In the genomic region with DNA sequence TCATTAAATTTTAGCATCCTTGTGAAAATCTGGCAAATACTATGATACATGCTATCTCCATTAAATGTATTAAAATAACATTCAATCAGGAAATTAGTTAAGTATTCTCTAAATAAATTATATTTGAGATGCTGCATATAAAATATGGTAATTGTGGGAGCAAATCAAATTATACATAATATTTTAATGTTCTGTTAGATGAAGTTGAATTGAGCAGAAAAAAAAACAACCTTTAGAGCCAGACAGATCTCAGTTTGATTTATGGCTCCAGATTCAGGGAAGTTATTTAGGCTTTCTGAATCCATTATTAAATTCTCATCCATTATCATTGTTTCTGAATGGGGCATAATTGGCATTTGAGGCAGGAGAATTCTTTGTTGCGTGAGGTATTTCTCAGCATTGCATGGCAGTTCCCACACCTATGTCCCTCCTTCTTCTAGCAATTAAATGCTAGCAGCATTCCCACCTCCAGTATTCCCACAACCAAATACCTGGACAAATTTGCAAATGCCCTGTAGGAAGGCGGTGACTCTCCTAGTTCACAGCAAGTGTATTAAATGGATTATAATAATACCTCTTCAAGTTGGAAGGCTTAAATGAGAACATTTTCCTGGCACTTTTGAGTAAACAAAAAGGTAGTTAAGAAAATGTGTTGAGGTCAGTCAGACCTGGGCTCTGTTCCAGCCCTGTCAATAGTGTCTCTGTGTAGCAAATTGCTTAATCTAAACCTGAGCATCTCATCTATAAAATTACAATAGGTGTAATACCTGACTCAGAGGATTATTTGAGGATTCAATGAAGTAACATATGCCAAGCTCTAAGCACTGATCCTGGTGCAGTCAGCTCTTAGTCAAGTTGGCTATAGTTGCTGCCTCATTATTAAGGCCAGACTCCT, we compare ENCODE assay signal across 14 cellular contexts.
DNase-seq lines count a peak whose midpoint lies in the region; ATAC-seq and TF ChIP-seq lines count a peak whose summit lies in the region.
"Had no signal": no experiment of that assay in that cellular context is flagged by ENCODE, and none has a peak within 500 bp of the region (broad histone marks: within the 10 kb centered on the region; RNA-seq: fewer than 3 reads in every experiment).

No MANE protein-coding gene starts in this region.

- intact Hi-C loops in body of pancreas (cut with DNase I): no loop called here
- intact Hi-C loops in mucosa of descending colon (cut with DNase I, micrococcal nuclease): no loop called here
- intact Hi-C loops in activated CD4-positive, alpha-beta memory T cell treated with anti-CD3 and anti-CD28 coated beads for 36 hours (cut with micrococcal nuclease): no loop called here

- 32 to 34% methylated on average over 2 of the region's 2 CpGs for WGBS in body of pancreas, 2 donors

- H3K4me1 ChIP-seq in body of pancreas (peaks cover 20% of the 10 kb centered on the region), mucosa of descending colon (ENCODE audit: low read depth) (peaks cover 4% of the 10 kb centered on the region)

- no peaks in the 10 kb centered on the region for H3K27me3 ChIP-seq in body of pancreas

- POLR2A ChIA-PET in activated CD4-positive, alpha-beta memory T cell treated with anti-CD3 and anti-CD28 coated beads for 36 hours (lab: Charles Lee): no interaction called here

- H3K9me3 ChIP-seq in body of pancreas: no peaks in the 10 kb centered on the region
- no peaks in the 10 kb centered on the region for H3K9me3 ChIP-seq in mucosa of descending colon

- CTCF ChIA-PET in activated CD4-positive, alpha-beta memory T cell treated with anti-CD3 and anti-CD28 coated beads for 36 hours (lab: Charles Lee): interaction anchor here (0.6 kb wide), 1 partner anchor 11 kb away, joined by 3 read pairs; no protein-coding TSS in a partner anchor

- H3K4me3 Mint-ChIP-seq in activated CD4-positive, alpha-beta memory T cell treated with anti-CD3 and anti-CD28 coated beads for 36 hours: no peak overlapping the region
- H3K4me3 Mint-ChIP-seq: activated CD4-positive, alpha-beta memory T cell treated with anti-CD3 and anti-CD28 coated beads, Interleukin-2, amount 10 ng/mL, durations not matched to agents 7 days and 5 days; activated naive CD8-positive, alpha-beta T cell treated with anti-CD3 and anti-CD28 coated beads, Interleukin-2, amount 10 ng/mL, durations not matched to agents 7 days and 5 days; effector memory CD8-positive, alpha-beta T cell had no signal

- no peak for TF ChIP-seq POLR2A in body of pancreas (IDR thresholded peaks at IDR 0.05)

- ATAC-seq in body of pancreas: peak; percentile 75
- peak; percentile 94 for ATAC-seq in mucosa of descending colon
- ATAC-seq: effector memory CD8-positive, alpha-beta T cell had no signal

- no peaks in the 10 kb centered on the region for H3K4me1 Mint-ChIP-seq in activated CD4-positive, alpha-beta memory T cell treated with anti-CD3 and anti-CD28 coated beads for 36 hours (ENCODE audit: low read depth)
- H3K4me1 Mint-ChIP-seq: activated CD4-positive, alpha-beta memory T cell treated with anti-CD3 and anti-CD28 coated beads, Interleukin-2, amount 10 ng/mL, durations not matched to agents 7 days and 5 days; activated naive CD8-positive, alpha-beta T cell treated with anti-CD3 and anti-CD28 coated beads, Interleukin-2, amount 10 ng/mL, durations not matched to agents 7 days and 5 days had no signal

- DNase-seq in DMS53 treated with DMSO at 0.1 percent for 48 hours (lab: John Stamatoyannopoulos, UW; ENCODE audit: unreplicated experiment): peak; percentile 11
- DNase-seq in NCI-H1436 treated with DMSO at 0.1 percent for 48 hours (lab: John Stamatoyannopoulos, UW): peak; percentile 74
- DNase-seq in body of pancreas: peak; percentile 67 to 81 (median 76)
- peak in 2 of 3 donors; percentile 35 to 74 for DNase-seq in mucosa of descending colon
- no peak for DNase-seq in cerebellar cortex (ENCODE audit: low spot score)
- no peak for DNase-seq in midbrain (lab: John Stamatoyannopoulos, UW)
- no peak for DNase-seq in activated CD4-positive, alpha-beta memory T cell treated with anti-CD3 and anti-CD28 coated beads for 36 hours
- no peak for DNase-seq in activated T-cell treated with anti-CD3 and anti-CD28 coated beads for 4 hours
- DNase-seq: activated CD4-positive, alpha-beta memory T cell treated with anti-CD3 and anti-CD28 coated beads, Interleukin-2, amount 10 ng/mL, durations not matched to agents 7 days and 5 days; activated naive CD8-positive, alpha-beta T cell treated with anti-CD3 and anti-CD28 coated beads, Interleukin-2, amount 10 ng/mL, durations not matched to agents 7 days and 5 days; C1 segment of cervical spinal cord; effector memory CD8-positive, alpha-beta T cell; MV-4-11; trophoblast cell had no signal

- H3K4me3 ChIP-seq in body of pancreas (no peak overlapping the region), mucosa of descending colon (no peak overlapping the region)

- no peaks in the 10 kb centered on the region for H3K36me3 Mint-ChIP-seq in activated CD4-positive, alpha-beta memory T cell treated with anti-CD3 and anti-CD28 coated beads for 36 hours

- no peaks in the 10 kb centered on the region for H3K27me3 Mint-ChIP-seq in activated CD4-positive, alpha-beta memory T cell treated with anti-CD3 and anti-CD28 coated beads for 36 hours
- H3K27me3 Mint-ChIP-seq: effector memory CD8-positive, alpha-beta T cell had no signal

- H3K36me3 ChIP-seq in body of pancreas (replicated peaks in 1 of 2; ENCODE audit: insufficient read depth in 1 of 2, low read depth in 2 of 2) (no peaks in the 10 kb centered on the region), mucosa of descending colon (ENCODE audit: low read depth) (no peaks in the 10 kb centered on the region)

- TF ChIP-seq CTCF in body of pancreas (IDR thresholded peaks at IDR 0.05): no peak
- no peak for TF ChIP-seq CTCF in mucosa of descending colon (IDR thresholded peaks at IDR 0.05)

- H3K9me3 Mint-ChIP-seq in activated CD4-positive, alpha-beta memory T cell treated with anti-CD3 and anti-CD28 coated beads for 36 hours: no peaks in the 10 kb centered on the region
- H3K9me3 Mint-ChIP-seq: activated CD4-positive, alpha-beta memory T cell treated with anti-CD3 and anti-CD28 coated beads, Interleukin-2, amount 10 ng/mL, durations not matched to agents 7 days and 5 days; activated naive CD8-positive, alpha-beta T cell treated with anti-CD3 and anti-CD28 coated beads, Interleukin-2, amount 10 ng/mL, durations not matched to agents 7 days and 5 days; effector memory CD8-positive, alpha-beta T cell had no signal

- H3K27ac ChIP-seq in body of pancreas: peak overlapping the region in 3 of 4 donors; percentile 7 to 43 (median 27)

- H3K27ac Mint-ChIP-seq in activated CD4-positive, alpha-beta memory T cell treated with anti-CD3 and anti-CD28 coated beads for 36 hours: no peak overlapping the region
- H3K27ac Mint-ChIP-seq: activated CD4-positive, alpha-beta memory T cell treated with anti-CD3 and anti-CD28 coated beads, Interleukin-2, amount 10 ng/mL, durations not matched to agents 7 days and 5 days; activated naive CD8-positive, alpha-beta T cell treated with anti-CD3 and anti-CD28 coated beads, Interleukin-2, amount 10 ng/mL, durations not matched to agents 7 days and 5 days; effector memory CD8-positive, alpha-beta T cell had no signal

Comparison
In these comparisons a context has a peak if more than half of its experiments do, and no peak if none do; other contexts are left out.
1. DNase-seq: peak in DMS53 treated with DMSO at 0.1 percent for 48 hours (single experiment), NCI-H1436 treated with DMSO at 0.1 percent for 48 hours (single experiment), body of pancreas (4 of 4) and mucosa of descending colon (2 of 3); none in cerebellar cortex (single experiment), midbrain (single experiment), activated CD4-positive, alpha-beta memory T cell treated with anti-CD3 and anti-CD28 coated beads for 36 hours (single experiment) and activated T-cell treated with anti-CD3 and anti-CD28 coated beads for 4 hours (single experiment).